22 cellular contexts compared by ENCODE assay signal in the genomic region with DNA sequence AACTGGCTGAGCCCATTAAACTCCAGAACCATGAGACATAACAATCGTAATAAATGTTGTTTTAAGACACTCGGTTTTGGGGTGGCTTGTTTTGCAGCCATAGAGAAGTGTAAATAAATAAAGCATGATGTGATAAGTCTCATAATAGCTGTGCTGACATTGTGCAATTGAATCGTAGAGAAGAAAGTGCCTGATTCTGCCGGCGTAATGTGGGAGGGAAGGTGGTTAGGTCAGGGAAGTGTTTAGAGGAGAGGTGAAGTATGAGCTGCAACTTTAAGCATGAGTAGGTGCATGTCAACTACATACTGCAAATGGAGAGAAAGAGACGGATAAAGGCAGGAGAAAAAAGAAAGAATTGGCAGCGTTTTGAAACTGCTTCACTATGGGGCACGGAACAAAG.
DNase-seq lines count a peak whose midpoint lies in the region; ATAC-seq and TF ChIP-seq lines count a peak whose summit lies in the region.
"Had no signal": no experiment of that assay in that cellular context is flagged by ENCODE, and none has a peak within 500 bp of the region (broad histone marks: within the 10 kb centered on the region; RNA-seq: fewer than 3 reads in every experiment).

No MANE protein-coding gene starts in this region.

- no peak overlapping the region for H3K4me3 Mint-ChIP-seq in naive thymus-derived CD8-positive, alpha-beta T cell
- no peak overlapping the region for H3K4me3 Mint-ChIP-seq in stimulated activated naive CD8-positive, alpha-beta T cell treated with anti-CD3 and anti-CD28 coated beads, Interleukin-15, amount 100 ng/mL, for 72 hours

- WGBS in right cardiac atrium: 45% methylated on average over 8 of the region's 8 CpGs
- WGBS in heart right ventricle, 2 donors: 64 to 65% methylated on average over 8 of the region's 8 CpGs
- 36 to 40% methylated on average over 8 of the region's 8 CpGs for WGBS in gastroesophageal sphincter (ENCODE audit: low coverage in 1 of 2), 2 donors
- 72 to 79% methylated on average over 8 of the region's 8 CpGs for WGBS in lower leg skin, 2 donors

- no peaks in the 10 kb centered on the region for H3K36me3 ChIP-seq in heart right ventricle
- H3K36me3 ChIP-seq in PC-9 (ENCODE audit: low read depth): no peaks in the 10 kb centered on the region
- H3K36me3 ChIP-seq in gastroesophageal sphincter: no peaks in the 10 kb centered on the region

- no peaks in the 10 kb centered on the region; the same call in 1 of the 2 replicates for H3F3A ChIP-seq in PC-9 (ENCODE audit: insufficient read depth, low read depth)

- H3K27me3 Mint-ChIP-seq in naive thymus-derived CD8-positive, alpha-beta T cell: peaks cover under 1 to 25% (median 10%) of the 10 kb centered on the region in 5 donors
- peaks cover 8% of the 10 kb centered on the region for H3K27me3 Mint-ChIP-seq in stimulated activated naive CD8-positive, alpha-beta T cell treated with anti-CD3 and anti-CD28 coated beads, Interleukin-15, amount 100 ng/mL, for 72 hours

- no TSS peak for BruUV-seq in PC-9 (replicated peaks; lab: Mats Ljungman, UMichigan)

- DNase-seq in right cardiac atrium: no peak
- no peak for DNase-seq in heart right ventricle
- no peak for DNase-seq in PC-9
- no peak for DNase-seq in naive thymus-derived CD8-positive, alpha-beta T cell
- DNase-seq in stimulated activated naive CD8-positive, alpha-beta T cell treated with anti-CD3 and anti-CD28 coated beads, Interleukin-15, amount 100 ng/mL, for 72 hours: no peak
- no peak for DNase-seq in lower leg skin (ENCODE audit: low spot score in 2 of 2)
- DNase-seq: AML-193; DMS53; EL; GF-D8; Karpas-422; NCI-H1092; NCI-H146; NCI-H2029; NCI-H2227 treated with DMSO at 0.1 percent for 48 hours; NCI-H510A treated with DMSO at 0.1 percent for 48 hours; NCI-H748 treated with DMSO at 0.1 percent for 48 hours; NK-92 treated with Interleukin-12 subunit alpha and Interleukin-12 subunit beta, amount 100 ng/mL, for 24 hours; OCI-M1 had no signal

- no peaks in the 10 kb centered on the region for H4K20me1 ChIP-seq in PC-9 (ENCODE audit: insufficient read depth)

- no peak overlapping the region for H3K4me2 ChIP-seq in PC-9

- TF ChIP-seq EP300 in gastroesophageal sphincter (IDR thresholded peaks at IDR 0.05): no peak

- H2AFZ ChIP-seq in PC-9: peak overlapping the region; percentile 53; the same call in 1 of the 2 replicates

- H3K9me3 ChIP-seq in right cardiac atrium (ENCODE audit: control insufficient read depth, low read length) (no peaks in the 10 kb centered on the region), heart right ventricle (no peaks in the 10 kb centered on the region), PC-9 (ENCODE audit: insufficient read depth, low read depth) (no peaks in the 10 kb centered on the region), gastroesophageal sphincter (no peaks in the 10 kb centered on the region)

- CTCF ChIA-PET in PC-9 (lab: Charles Lee): no interaction called here

- TF ChIP-seq CTCF in heart right ventricle (IDR thresholded peaks at IDR 0.05): no peak
- TF ChIP-seq CTCF in PC-9 (conservative IDR thresholded peaks at IDR 0.05): no peak
- no peak for TF ChIP-seq CTCF in gastroesophageal sphincter (IDR thresholded peaks at IDR 0.05)
- no peak for TF ChIP-seq CTCF in lower leg skin (IDR thresholded peaks at IDR 0.05)

- H3K27ac ChIP-seq in right cardiac atrium (ENCODE audit: low read length): no peak overlapping the region
- H3K27ac ChIP-seq in heart right ventricle: no peak overlapping the region
- no peak overlapping the region for H3K27ac ChIP-seq in PC-9
- H3K27ac ChIP-seq in gastroesophageal sphincter: no peak overlapping the region
- H3K27ac ChIP-seq: C4-2B had no signal

- H3K9me3 Mint-ChIP-seq in naive thymus-derived CD8-positive, alpha-beta T cell: peaks cover 0 to 4% (median under 1%) of the 10 kb centered on the region in 9 donors
- H3K9me3 Mint-ChIP-seq in stimulated activated naive CD8-positive, alpha-beta T cell treated with anti-CD3 and anti-CD28 coated beads, Interleukin-15, amount 100 ng/mL, for 72 hours: peaks cover 0 to 4% of the 10 kb centered on the region in 2 donors

- H3K27ac Mint-ChIP-seq in naive thymus-derived CD8-positive, alpha-beta T cell: no peak overlapping the region
- H3K27ac Mint-ChIP-seq in stimulated activated naive CD8-positive, alpha-beta T cell treated with anti-CD3 and anti-CD28 coated beads, Interleukin-15, amount 100 ng/mL, for 72 hours: no peak overlapping the region

- H3K4me3 ChIP-seq in right cardiac atrium (ENCODE audit: low read length): no peak overlapping the region
- no peak overlapping the region for H3K4me3 ChIP-seq in heart right ventricle
- H3K4me3 ChIP-seq in PC-9: no peak overlapping the region
- H3K4me3 ChIP-seq in gastroesophageal sphincter: no peak overlapping the region
- no peak overlapping the region for H3K4me3 ChIP-seq in lower leg skin (ENCODE audit: low read depth, poor library complexity, severe bottlenecking)

- POLR2A ChIA-PET in PC-9 (lab: Charles Lee; ENCODE audit: unreplicated experiment): no interaction called here
- POLR2A ChIA-PET in naive thymus-derived CD8-positive, alpha-beta T cell (lab: Charles Lee): no interaction called here

- peaks cover 0 to under 1% (median 0%) of the 10 kb centered on the region in 4 donors for H3K4me1 Mint-ChIP-seq in naive thymus-derived CD8-positive, alpha-beta T cell
- no peaks in the 10 kb centered on the region for H3K4me1 Mint-ChIP-seq in stimulated activated naive CD8-positive, alpha-beta T cell treated with anti-CD3 and anti-CD28 coated beads, Interleukin-15, amount 100 ng/mL, for 72 hours

- no peaks in the 10 kb centered on the region for H3K9me2 ChIP-seq in PC-9 (ENCODE audit: insufficient read depth)

- no peaks in the 10 kb centered on the region for H3K79me2 ChIP-seq in PC-9 (ENCODE audit: low read depth)

- H3K36me3 Mint-ChIP-seq in naive thymus-derived CD8-positive, alpha-beta T cell: no peaks in the 10 kb centered on the region

- no peaks in the 10 kb centered on the region for H3K27me3 ChIP-seq in right cardiac atrium (ENCODE audit: control insufficient read depth, insufficient read depth)
- no peaks in the 10 kb centered on the region for H3K27me3 ChIP-seq in heart right ventricle
- H3K27me3 ChIP-seq in PC-9 (ENCODE audit: insufficient read depth, low read depth): no peaks in the 10 kb centered on the region
- H3K27me3 ChIP-seq in gastroesophageal sphincter: no peaks in the 10 kb centered on the region

- no peak for TF ChIP-seq POLR2A in gastroesophageal sphincter (IDR thresholded peaks at IDR 0.05)
- TF ChIP-seq POLR2A in lower leg skin (IDR thresholded peaks at IDR 0.05): no peak

- peaks cover 2% of the 10 kb centered on the region for H3K4me1 ChIP-seq in right cardiac atrium (ENCODE audit: control insufficient read depth, insufficient read depth, low read length)
- peaks cover 0 to 5% (median 0%) of the 10 kb centered on the region in 9 donors for H3K4me1 ChIP-seq in heart right ventricle
- H3K4me1 ChIP-seq in PC-9 (replicated peaks; ENCODE audit: insufficient read depth): peaks cover 26% of the 10 kb centered on the region
- H3K4me1 ChIP-seq in gastroesophageal sphincter: peaks cover 0 to 5% (median 0%) of the 10 kb centered on the region in 3 donors

- ATAC-seq in right cardiac atrium (peak; percentile 33 to 38), heart right ventricle (no peak), gastroesophageal sphincter (peak; percentile 17)
- ATAC-seq in naive thymus-derived CD8-positive, alpha-beta T cell: no peak
- no peak for ATAC-seq in stimulated activated naive CD8-positive, alpha-beta T cell treated with anti-CD3 and anti-CD28 coated beads, Interleukin-15, amount 100 ng/mL, for 72 hours
- ATAC-seq: Right ventricle myocardium inferior had no signal

- intact Hi-C loops in right cardiac atrium (cut with DNase I) (no loop called here), heart right ventricle (cut with DNase I) (no loop called here), PC-9 (cut with micrococcal nuclease; ENCODE audit: unreplicated experiment) (no loop called here), lower leg skin (cut with DNase I; ENCODE audit: low total_unique reads) (no loop called here)

Comparison
In these comparisons a context has a peak if more than half of its experiments do, and no peak if none do; other contexts are left out.
1. ATAC-seq: peak in right cardiac atrium (2 of 2) and gastroesophageal sphincter (single experiment); none in heart right ventricle (0 of 8), naive thymus-derived CD8-positive, alpha-beta T cell (0 of 2) and stimulated activated naive CD8-positive, alpha-beta T cell treated with anti-CD3 and anti-CD28 coated beads, Interleukin-15, amount 100 ng/mL, for 72 hours (single experiment).